In the genomic region with DNA sequence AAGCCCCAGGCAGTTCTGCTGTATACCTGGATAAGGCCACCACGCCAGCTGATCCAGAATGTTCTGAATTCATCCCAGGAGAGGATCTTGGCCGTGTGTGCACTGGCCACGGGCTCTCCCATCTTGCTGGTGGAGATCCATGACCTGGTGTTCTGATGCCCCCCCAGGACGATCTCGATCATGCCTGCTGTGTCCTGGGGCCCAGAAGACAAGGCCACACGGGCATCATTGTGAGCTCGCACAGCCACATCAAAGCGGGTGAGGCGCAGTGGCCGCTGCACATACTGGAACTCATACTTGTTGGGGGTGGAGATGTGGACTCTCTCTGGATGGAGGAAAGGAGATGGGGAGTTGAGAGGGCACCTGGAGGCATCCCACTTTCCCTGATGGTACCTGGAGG, we compare ENCODE assay signal across 20 cellular contexts. TPM values are rescaled to one million over a fixed set of nuclear protein-coding genes. Genes with fewer than 3 reads are reported as not detected.
DNase-seq lines count a peak whose midpoint lies in the region; ATAC-seq, FAIRE-seq and TF ChIP-seq lines count a peak whose summit lies in the region.
"Had no signal": no experiment of that assay in that cellular context is flagged by ENCODE, and none has a peak within 500 bp of the region (broad histone marks: within the 10 kb centered on the region; RNA-seq: fewer than 3 reads in every experiment).

No MANE protein-coding gene starts in this region.

- intact Hi-C loops in posterior vena cava (cut with DNase I): loop anchor here in 1 of 2 donors (5.0 kb wide), 1 partner anchor 683 kb away; no protein-coding TSS in a partner anchor

- H3K27me3 ChIP-seq in bronchial epithelial cell (ENCODE audit: control insufficient read depth, insufficient read depth, low read length): no peaks in the 10 kb centered on the region
- H3K27me3 ChIP-seq: BE2C had no signal

- ATAC-seq in GM21367 (IDR thresholded peaks at IDR 0.05; ENCODE audit: unreplicated experiment): no peak
- ATAC-seq: CD8-positive, alpha-beta T cell; GM23338; HepG2 had no signal

- H3K4me3 ChIP-seq in bronchial epithelial cell (ENCODE audit: low read depth, low read length): no peak overlapping the region
- H3K4me3 ChIP-seq: GM23338 had no signal

- no peaks in the 10 kb centered on the region for H3K36me3 ChIP-seq in bronchial epithelial cell (ENCODE audit: control insufficient read depth, insufficient read depth, low read length)
- H3K36me3 ChIP-seq: BE2C had no signal

- TF ChIP-seq CTCF in bronchial epithelial cell (IDR thresholded peaks at IDR 0.05; ENCODE audit: insufficient read depth, low read length, severe bottlenecking): no peak

- FAIRE-seq in bronchial epithelial cell (lab: Jason Lieb, UNC) (peak; percentile 79), GM19239 (lab: Jason Lieb, UNC) (no peak)
- FAIRE-seq: A204.1, G401.6, GM12891, H54, HepG2 had no signal

- DNase-seq in D341Med (ENCODE audit: low spot score): peak; percentile 10
- no peak for DNase-seq in bronchial epithelial cell (ENCODE audit: low read depth)
- peak; percentile 49 for DNase-seq in posterior vena cava (ENCODE audit: low spot score)
- DNase-seq in GM19239 (ENCODE audit: insufficient read length, low spot score): no peak
- no peak for DNase-seq in C1 segment of cervical spinal cord (lab: John Stamatoyannopoulos, UW)
- DNase-seq: ACHN; BE2C; Calu3; CD8-positive, alpha-beta T cell; DMS 273 treated with DMSO at 0.1 percent for 48 hours; HCEC 1CT; KBM-7 had no signal

RNA-seq across cellular contexts. Expression of a gene that starts 40.1 kb away (rescaled TPM):
- under 0.01 TPM in 1 of 2 replicates, not detected in the other for total RNA-seq in bronchial epithelial cell
- 1 to 10 TPM; 1.2 to 4.6 TPM for total RNA-seq in posterior vena cava
- total RNA-seq: Calu3; CD8-positive, alpha-beta T cell; GM23338; HepG2; HT1080 had no signal

Comparison
In these comparisons a context has a peak if more than half of its experiments do, and no peak if none do; other contexts are left out.
1. DNase-seq: peak in D341Med (single experiment) and posterior vena cava (single experiment); none in bronchial epithelial cell (single experiment), GM19239 (single experiment) and C1 segment of cervical spinal cord (0 of 14).